8 cellular contexts compared by ENCODE assay signal in the genomic region with DNA sequence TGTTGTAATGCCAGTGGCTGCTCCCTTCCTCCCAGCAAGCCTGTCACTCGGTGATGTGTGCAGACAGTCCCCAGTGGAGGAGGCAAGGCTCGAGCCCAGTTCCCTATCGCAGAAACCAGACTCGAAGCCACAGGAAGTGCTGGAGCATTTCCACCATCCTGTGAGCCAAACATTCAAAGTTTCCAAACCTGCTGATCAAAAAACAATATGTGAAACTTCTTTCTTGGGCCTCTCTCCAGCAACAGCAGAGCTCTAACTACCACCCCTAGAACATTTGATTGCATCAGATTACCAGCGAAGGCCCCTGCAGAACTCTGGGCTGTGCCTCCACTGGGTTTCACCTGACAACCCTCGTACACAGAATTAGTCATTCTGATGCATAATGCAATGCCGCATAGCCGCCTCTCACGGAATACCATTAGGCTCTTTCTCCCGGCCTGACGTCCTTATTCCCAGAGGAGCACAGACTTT.
DNase-seq lines count a peak whose midpoint lies in the region; ATAC-seq, FAIRE-seq and TF ChIP-seq lines count a peak whose summit lies in the region.

No MANE protein-coding gene starts in this region.

- H3K9ac ChIP-seq in HUES64 (ENCODE audit: low read depth, low read length): no peak overlapping the region

- intact Hi-C loops in posterior vena cava (cut with DNase I): no loop called here

- FAIRE-seq in GM12892 (lab: Jason Lieb, UNC): peak; percentile 92

- H3K4me3 ChIP-seq in HUES64 (ENCODE audit: low read length) (no peak overlapping the region), fibroblast of villous mesenchyme (ENCODE audit: low read depth, low read length) (no peak overlapping the region)

- no peaks in the 10 kb centered on the region for H3K9me3 Mint-ChIP-seq in activated T-cell treated with anti-CD3 and anti-CD28 coated beads, Interleukin-2, amount 50 U/mL, for 24 hours

- no peak for TF ChIP-seq CTCF in fibroblast of villous mesenchyme (IDR thresholded peaks at IDR 0.05; ENCODE audit: insufficient read depth, low read depth, low read length)

- H3K4me1 ChIP-seq in HUES64 (ENCODE audit: insufficient read depth, low read length): peaks cover 10% of the 10 kb centered on the region

- H3K27ac Mint-ChIP-seq in activated T-cell treated with anti-CD3 and anti-CD28 coated beads, Interleukin-2, amount 50 U/mL, for 24 hours: peak overlapping the region; percentile 98

- H3K4me1 Mint-ChIP-seq in activated T-cell treated with anti-CD3 and anti-CD28 coated beads, Interleukin-2, amount 50 U/mL, for 24 hours (ENCODE audit: low read depth): peaks cover 96% of the 10 kb centered on the region

- no peaks in the 10 kb centered on the region for H3K27me3 Mint-ChIP-seq in activated T-cell treated with anti-CD3 and anti-CD28 coated beads, Interleukin-2, amount 50 U/mL, for 24 hours

- H3K36me3 ChIP-seq in HUES64 (ENCODE audit: insufficient read depth, low read length): no peaks in the 10 kb centered on the region

- DNase-seq in GM12892 (ENCODE audit: insufficient read length) (no peak), fibroblast of villous mesenchyme (ENCODE audit: low read depth) (peak; percentile 10), posterior vena cava (ENCODE audit: low spot score) (peak; percentile 91), NCI-H345 (lab: John Stamatoyannopoulos, UW) (no peak)
- peak; percentile 69 for DNase-seq in activated T-cell treated with anti-CD3 and anti-CD28 coated beads, Interleukin-2, amount 50 U/mL, for 24 hours
- DNase-seq in effector CD4-positive, alpha-beta T cell: no peak

- H3K9me3 ChIP-seq in HUES64 (ENCODE audit: insufficient read depth, low read depth, low read length): no peaks in the 10 kb centered on the region

- no peaks in the 10 kb centered on the region for H3K27me3 ChIP-seq in HUES64 (ENCODE audit: insufficient read depth, low read length)

- ATAC-seq in HG03280 (IDR thresholded peaks at IDR 0.05; ENCODE audit: unreplicated experiment): no peak

- peaks cover 19% of the 10 kb centered on the region for H3K36me3 Mint-ChIP-seq in activated T-cell treated with anti-CD3 and anti-CD28 coated beads, Interleukin-2, amount 50 U/mL, for 24 hours (ENCODE audit: low read depth)

- no peak for TF ChIP-seq POLR2A in GM12892 (IDR thresholded peaks at IDR 0.05; ENCODE audit: low read depth, low read length)

- peak overlapping the region; percentile 7; the same call in 1 of the 2 replicates for H3K27ac ChIP-seq in HUES64 (ENCODE audit: low read depth, low read length)

- peak overlapping the region; percentile 87 for H3K4me3 Mint-ChIP-seq in activated T-cell treated with anti-CD3 and anti-CD28 coated beads, Interleukin-2, amount 50 U/mL, for 24 hours

- 73% methylated on average over 11 of the region's 11 CpGs for WGBS in HUES64

Comparison
In these comparisons a context has a peak if more than half of its experiments do, and no peak if none do; other contexts are left out.
1. DNase-seq: peak in activated T-cell treated with anti-CD3 and anti-CD28 coated beads, Interleukin-2, amount 50 U/mL, for 24 hours (single experiment), fibroblast of villous mesenchyme (single experiment) and posterior vena cava (single experiment); none in GM12892 (single experiment), effector CD4-positive, alpha-beta T cell (single experiment) and NCI-H345 (single experiment).